ENCODE assay signal across 12 cellular contexts in genomic region chr11:62921201-62921572, GRCh38. TPM values are rescaled to one million over a fixed set of nuclear protein-coding genes. Genes with fewer than 3 reads are reported as not detected.
A peak's percentile ranks its signal among the peaks of the same experiment; 100 is the strongest.
DNase-seq lines count a peak whose midpoint lies in the region; ATAC-seq and TF ChIP-seq lines count a peak whose summit lies in the region.
"Had no signal": no experiment of that assay in that cellular context is flagged by ENCODE, and none has a peak within 500 bp of the region (broad histone marks: within the 10 kb centered on the region; RNA-seq: fewer than 3 reads in every experiment).

TSS of gene CHRM1 (minus strand) at chr11:62921363. CDS start at chr11:62911100, 10,263 bp downstream.

- H3K36me3 ChIP-seq in BLaER1, result no peaks in the 10 kb centered on the region
- no peaks in the 10 kb centered on the region for H3K36me3 ChIP-seq in NT2/D1 (ENCODE audit: insufficient read depth, insufficient read length, low read length)

- intact Hi-C loops in dorsolateral prefrontal cortex (cut with DNase I), result no loop called here

- no peak for DNase-seq in NT2/D1 (ENCODE audit: low read depth, low spot score)
- DNase-seq in dorsolateral prefrontal cortex, result peak in 8 of 10 donors; percentile 35 to 88 (median 76)
- peak in 40 of 56 donors; percentile 28 to 84 (median 63) for DNase-seq in nucleus accumbens (lab: John Stamatoyannopoulos, UW)
- no peak for DNase-seq in activated CD4-positive, alpha-beta T cell treated with anti-CD3 and anti-CD28 coated beads, Interleukin-2, amount 50 U/mL, for 4 hours
- DNase-seq in GM19240 (ENCODE audit: insufficient read length, low spot score), result no peak
- DNase-seq: stimulated activated naive B cell treated with anti-CD40 and anti-IgM and Interleukin-4, amounts not matched to agents 10 μg/mL and 1 μg/mL and 100 μg/mL, for 72 hours had no signal

- H3K4me1 ChIP-seq in BLaER1, result peaks cover 60% of the 10 kb centered on the region
- H3K4me1 ChIP-seq in NT2/D1 (ENCODE audit: insufficient read depth, insufficient read length), result peaks cover 15% of the 10 kb centered on the region

- H3K4me3 ChIP-seq in BLaER1 (no peak within 1 kb of the TSS), NT2/D1 (ENCODE audit: insufficient read length, low read depth) (no peak within 1 kb of the TSS), dorsolateral prefrontal cortex (peak within 1 kb of the TSS in 58 of 59 donors; percentile 17 to 72 (median 57))

- no peak for ATAC-seq in GM18873 (IDR thresholded peaks at IDR 0.05; ENCODE audit: low FRiP score, unreplicated experiment)
- no peak for ATAC-seq in GM18861 (IDR thresholded peaks at IDR 0.05; ENCODE audit: unreplicated experiment)

- H4K20me1 ChIP-seq in BLaER1, result no peaks in the 10 kb centered on the region

- H3K9ac ChIP-seq in BLaER1 (no peak within 1 kb of the TSS), NT2/D1 (ENCODE audit: insufficient read length, low read depth) (peak within 1 kb of the TSS; percentile 59)

- peaks cover 5% of the 10 kb centered on the region; the same call in 1 of the 2 replicates for H3K9me3 ChIP-seq in BLaER1
- no peaks in the 10 kb centered on the region for H3K9me3 ChIP-seq in NT2/D1 (ENCODE audit: insufficient read depth, low read length)

- peak within 1 kb of the TSS; percentile 59 for H3K4me2 ChIP-seq in BLaER1

- H3K27ac ChIP-seq in BLaER1 (no peak within 1 kb of the TSS), dorsolateral prefrontal cortex (peak within 1 kb of the TSS in 57 of 59 donors; percentile 18 to 93 (median 83))

- peaks cover 43% of the 10 kb centered on the region for H3K27me3 ChIP-seq in BLaER1
- H3K27me3 ChIP-seq in NT2/D1 (ENCODE audit: insufficient read depth, insufficient read length), result peaks cover 34% of the 10 kb centered on the region
- H3K27me3 ChIP-seq in dorsolateral prefrontal cortex, result peaks cover 0 to 36% (median 0%) of the 10 kb centered on the region in 45 donors

- no peak for TF ChIP-seq CTCF in dorsolateral prefrontal cortex (IDR thresholded peaks at IDR 0.05 in 54 of 56, conservative IDR thresholded peaks at IDR 0.05 in 2 of 56; ENCODE audit: low read depth in 1 of 56, partially characterized antibody in 56 of 56)

RNA-seq across cellular contexts. Expression of gene CHRM1, which starts in this region (rescaled TPM):
- total RNA-seq in dorsolateral prefrontal cortex, result 10 to 100 TPM; 17.2 to 91.6 (median 58.7) TPM
- total RNA-seq: dermis microvascular lymphatic vessel endothelial cell, kidney epithelial cell, osteoblast had no signal

Comparison
In these comparisons a context has a peak if more than half of its experiments do, and no peak if none do; other contexts are left out.
1. H3K4me3 ChIP-seq: peak in dorsolateral prefrontal cortex (58 of 59); none in BLaER1 (single experiment) and NT2/D1 (single experiment).
2. DNase-seq: peak in dorsolateral prefrontal cortex (8 of 10) and nucleus accumbens (40 of 56); none in NT2/D1 (single experiment), activated CD4-positive, alpha-beta T cell treated with anti-CD3 and anti-CD28 coated beads, Interleukin-2, amount 50 U/mL, for 4 hours (0 of 2) and GM19240 (single experiment).